8 cellular contexts compared by ENCODE assay signal in genomic region chr15:63504979-63505841, GRCh38. TPM values are rescaled to one million over a fixed set of nuclear protein-coding genes. Genes with fewer than 3 reads are reported as not detected.
DNase-seq lines count a peak whose midpoint lies in the region; ATAC-seq and TF ChIP-seq lines count a peak whose summit lies in the region.

No MANE protein-coding gene starts in this region.

- peak overlapping the region; percentile 96 for H3K4me3 Mint-ChIP-seq in CD4-positive, alpha-beta T cell

- H3K79me1 ChIP-seq in IMR-90 (ENCODE audit: low read depth in 1 of 2, low read length in 2 of 2), result peaks cover 4 to 52% of the 10 kb centered on the region in 2 experiments; a peak in 3 of 4 replicates

- H3K36me3 ChIP-seq in IMR-90 (ENCODE audit: control insufficient read depth, insufficient read depth, low read length), result no peaks in the 10 kb centered on the region

- dilution Hi-C loops in IMR-90 (cut with HindIII; ENCODE audit: low sequenced_read_pairs, unreplicated experiment), result no loop called here

- no peak overlapping the region for H2AK5ac ChIP-seq in IMR-90 (ENCODE audit: low read depth, low read length)

- no peak overlapping the region; the same call in 2 of the 3 replicates for H2BK15ac ChIP-seq in IMR-90 (ENCODE audit: low read depth, low read length)

- BruUV-seq in IMR-90 (replicated peaks; lab: Mats Ljungman, UMichigan), result no TSS peak

- TF ChIP-seq POLR2A in IMR-90 (IDR thresholded peaks at IDR 0.05; ENCODE audit: low read depth, low read length), result no peak

- peak overlapping the region; percentile 39 for H3K4ac ChIP-seq in IMR-90 (ENCODE audit: low read depth, low read length)

- peak overlapping the region; percentile 37 for H2BK5ac ChIP-seq in IMR-90 (ENCODE audit: low read depth, low read length, poor library complexity, severe bottlenecking)

- peaks cover 25% of the 10 kb centered on the region for H3K36me3 Mint-ChIP-seq in CD4-positive, alpha-beta T cell (ENCODE audit: low read depth)

- DNase-seq in CD4-positive, alpha-beta T cell, result peak in 9 of 10 experiments; percentile 19 to 53 (median 31)
- DNase-seq in IMR-90 (peak; percentile 51), RPMI8226 (peak; percentile 91), left ventricle myocardium superior (peak; percentile 69), pons (ENCODE audit: low spot score) (peak; percentile 74)

- in situ Hi-C loops in IMR-90 (cut with MboI; ENCODE audit: low sequenced_read_pairs), result no loop called here

- peak overlapping the region; percentile 77 for H3K18ac ChIP-seq in IMR-90 (ENCODE audit: low read depth, low read length)

- H4K91ac ChIP-seq in IMR-90 (ENCODE audit: insufficient read depth, low read depth, low read length), result peak overlapping the region; percentile 37; the same call in 1 of the 2 replicates

- H3K27ac ChIP-seq in CD4-positive, alpha-beta T cell (ENCODE audit: low read depth, low read length), result peak overlapping the region; percentile 99
- peak overlapping the region; percentile 91 for H3K27ac ChIP-seq in IMR-90 (ENCODE audit: insufficient read depth, low read length)
- peak overlapping the region; percentile 65 for H3K27ac ChIP-seq in angular gyrus (ENCODE audit: low read depth, low read length)

- 0% methylated on average over 29 of the region's 79 CpGs; no CpG with 5 or more reads in 1 of the 2 experiments for WGBS in IMR-90 (ENCODE audit: extremely low coverage in 2 of 2, insufficient read length in 1 of 2), 2 experiments

- ATAC-seq in CD4-positive, alpha-beta T cell (ENCODE audit: poor library complexity), result no peak
- ATAC-seq in GM19395 (IDR thresholded peaks at IDR 0.05; ENCODE audit: unreplicated experiment) (peak; percentile 6), IMR-90 (ENCODE audit: low read depth) (peak; percentile 18), left ventricle myocardium superior (peak; percentile 1), GM19463 (IDR thresholded peaks at IDR 0.05; ENCODE audit: unreplicated experiment) (no peak)

- H3K4me1 ChIP-seq in IMR-90 (ENCODE audit: control insufficient read depth, insufficient read depth, low read length), result peaks cover 20% of the 10 kb centered on the region

- no peaks in the 10 kb centered on the region for H3K27me3 Mint-ChIP-seq in CD4-positive, alpha-beta T cell

- no peaks in the 10 kb centered on the region for H3K9me3 ChIP-seq in CD4-positive, alpha-beta T cell (ENCODE audit: control insufficient read depth, low read length)
- no peaks in the 10 kb centered on the region for H3K9me3 ChIP-seq in IMR-90 (ENCODE audit: control insufficient read depth, insufficient read depth, low read length)

- TF ChIP-seq CTCF in CD4-positive, alpha-beta T cell (IDR thresholded peaks at IDR 0.05), result peak; percentile 9
- TF ChIP-seq CTCF in IMR-90 (conservative IDR thresholded peaks at IDR 0.05; ENCODE audit: low read depth, low read length), result peak; percentile 13; the same call in 1 of the 2 replicates

- H3K27me3 ChIP-seq in CD4-positive, alpha-beta T cell (ENCODE audit: control insufficient read depth, insufficient read depth, low read length), result no peaks in the 10 kb centered on the region
- H3K27me3 ChIP-seq in IMR-90 (ENCODE audit: control insufficient read depth, insufficient read depth, low read length), result no peaks in the 10 kb centered on the region

- peak overlapping the region; percentile 3 to 48 for H4K8ac ChIP-seq in IMR-90 (ENCODE audit: low read depth in 2 of 2, low read length in 2 of 2)

- H3K4me3 ChIP-seq in IMR-90 (ENCODE audit: insufficient read depth, low read depth, low read length), result peak overlapping the region; percentile 74

- peak overlapping the region; percentile 92 for H3K27ac Mint-ChIP-seq in CD4-positive, alpha-beta T cell

- peaks cover 18% of the 10 kb centered on the region for H3K9me1 ChIP-seq in IMR-90 (ENCODE audit: insufficient read depth, low read length)

- H2BK120ac ChIP-seq in IMR-90 (ENCODE audit: low read depth, low read length), result peak overlapping the region; percentile 11; the same call in 1 of the 2 replicates

- H4K20me1 ChIP-seq in IMR-90 (ENCODE audit: insufficient read depth, low read length), result peaks cover 42% of the 10 kb centered on the region; the same call in 1 of the 2 replicates

- peak overlapping the region; percentile 28 for H3K23ac ChIP-seq in IMR-90 (ENCODE audit: low read depth, low read length)

- intact Hi-C loops in CD4-positive, alpha-beta T cell (cut with DNase I, micrococcal nuclease), result loop anchor here (1.0 to 10.0 kb wide), 7 partner anchors 18 to 590 kb away; partner anchors contain the start of genes CIAO2A (in 1 of the 2), FBXL22 (in 1 of the 2) and SNX1 (in 1 of the 2)
- intact Hi-C loops in IMR-90 (cut with micrococcal nuclease) (loop anchor here (1.0 to 2.0 kb wide), 5 partner anchors 26 to 216 kb away; partner anchors contain the start of gene FBXL22), left ventricle myocardium superior (cut with micrococcal nuclease) (no loop called here)

- H3K14ac ChIP-seq in IMR-90 (replicated peaks; ENCODE audit: low read depth, low read length), result peak overlapping the region; percentile 54

- H3K56ac ChIP-seq in IMR-90 (ENCODE audit: extremely low read depth, insufficient read depth, low read length), result peak overlapping the region; percentile 85; the same call in 1 of the 2 replicates

- CTCF ChIA-PET in CD4-positive, alpha-beta T cell (lab: Charles Lee), result interaction anchor here (0.8 to 9.0 kb wide), 15 partner anchors 8 to 94 kb away, joined by 3 to 65 read pairs (median 6); no protein-coding TSS in a partner anchor
- CTCF ChIA-PET in IMR-90 (lab: Yijun Ruan, JAX), result interaction anchor here (0.6 to 1.7 kb wide), 9 partner anchors 9 to 416 kb away, joined by 3 to 9 read pairs (median 4); no protein-coding TSS in a partner anchor

- POLR2A ChIA-PET in CD4-positive, alpha-beta T cell (lab: Charles Lee), result interaction anchor here (0.6 to 8.7 kb wide), 28 partner anchors 8 to 1792 kb away, joined by 3 to 367 read pairs (median 8); partner anchors contain the start of genes CIAO2A and RPS27L
- POLR2A ChIA-PET in IMR-90 (lab: Charles Lee; ENCODE audit: unreplicated experiment), result interaction anchor here (0.7 kb wide), 1 partner anchor 13 kb away, joined by 3 read pairs; no protein-coding TSS in a partner anchor

- peak overlapping the region; percentile 32 for H4K5ac ChIP-seq in IMR-90 (ENCODE audit: low read depth, low read length)

- H2AFZ ChIP-seq in IMR-90 (replicated peaks; ENCODE audit: low read length, poor library complexity), result peak overlapping the region; percentile 83

- peaks cover 77% of the 10 kb centered on the region for H3K4me1 Mint-ChIP-seq in CD4-positive, alpha-beta T cell (ENCODE audit: low read depth)

- H2BK20ac ChIP-seq in IMR-90 (ENCODE audit: low read depth, low read length), result no peak overlapping the region

- H3K9me3 Mint-ChIP-seq in CD4-positive, alpha-beta T cell, result no peaks in the 10 kb centered on the region

- H3K9ac ChIP-seq in IMR-90 (ENCODE audit: low read depth, low read length), result peak overlapping the region; percentile 90

- H3K4me2 ChIP-seq in IMR-90 (ENCODE audit: low read depth, low read length), result peak overlapping the region; percentile 79

- no peak; the same call in 1 of the 2 replicates for TF ChIP-seq RAD21 in IMR-90 (IDR thresholded peaks at IDR 0.05; ENCODE audit: low read length)

- peak overlapping the region; percentile 83 for H2AK9ac ChIP-seq in IMR-90 (replicated peaks; ENCODE audit: low read depth, low read length, poor library complexity)

TF ChIP-seq in IMR-90, 13 proteins besides CTCF, POLR2A, EP300 and RAD21:
- no peak; the same call in 1 of the 2 replicates for TF ChIP-seq SMC3 (IDR thresholded peaks at IDR 0.05; ENCODE audit: low read depth, low read length)
- no peak for TF ChIP-seq FOS (IDR thresholded peaks at IDR 0.05; ENCODE audit: low read depth, low read length)
- TF ChIP-seq RFX5 (IDR thresholded peaks at IDR 0.05; ENCODE audit: low read depth, low read length), result no peak
- no peak for TF ChIP-seq USF2 (IDR thresholded peaks at IDR 0.05; ENCODE audit: low read depth, low read length)
- no peak for TF ChIP-seq CHD1 (IDR thresholded peaks at IDR 0.05; ENCODE audit: low read depth, low read length)
- 0 out of 2 replicates have a peak, but pooled peaks have one; percentile 66 for TF ChIP-seq MXI1 (IDR thresholded peaks at IDR 0.05; ENCODE audit: borderline replicate concordance, low read depth, low read length)
- TF ChIP-seq MAZ (IDR thresholded peaks at IDR 0.05; ENCODE audit: borderline replicate concordance, low read depth, low read length), result peak; percentile 44; the same call in 1 of the 2 replicates
- no peak for TF ChIP-seq NFE2L2 (IDR thresholded peaks at IDR 0.05; ENCODE audit: low read depth, low read length)
- TF ChIP-seq CEBPB (IDR thresholded peaks at IDR 0.05; ENCODE audit: low read depth, low read length), result 0 out of 2 replicates have a peak, but pooled peaks have one; percentile 12
- no peak for TF ChIP-seq MAFK (IDR thresholded peaks at IDR 0.05; ENCODE audit: low read depth, low read length)
- peak; percentile 65 for TF ChIP-seq BHLHE40 (IDR thresholded peaks at IDR 0.05; ENCODE audit: low read depth, low read length)
- no peak for TF ChIP-seq RCOR1 (IDR thresholded peaks at IDR 0.05; ENCODE audit: insufficient replicate concordance, low read length)
- no peak for TF ChIP-seq ELK1 (IDR thresholded peaks at IDR 0.05; ENCODE audit: borderline replicate concordance, low read depth, low read length)

RNA-seq across cellular contexts. Expression of gene USP3, which starts 0.8 kb away (rescaled TPM):
- 100 to 1,000 TPM; 280 to 282 TPM for total RNA-seq in CD4-positive, alpha-beta T cell
- total RNA-seq in IMR-90 (2012; rRNA removed) (46.7 and 52.3 TPM in 2 replicates), left ventricle myocardium superior (18.1 TPM)
- polyA plus RNA-seq in IMR-90 (2012; rRNA removed), result 13.7 and 17.3 TPM in 2 replicates
- polyA plus RNA-seq in IMR-90 (2012; cell fraction: cytosol; rRNA removed), result 6.2 and 15.2 TPM in 2 replicates
- polyA plus RNA-seq in IMR-90 (2012; cell fraction: nucleus; rRNA removed; ENCODE audit: low replicate concordance), result 23.8 and 84.1 TPM in 2 replicates

Comparison
In these comparisons a context has a peak if more than half of its experiments do, and no peak if none do; other contexts are left out.
1. ATAC-seq: peak in GM19395 (single experiment), IMR-90 (single experiment) and left ventricle myocardium superior (single experiment); none in CD4-positive, alpha-beta T cell (single experiment) and GM19463 (single experiment).
2. DNase-seq: peak in every context shown above with its lines; median percentile 91 in RPMI8226; 74 in pons; 69 in left ventricle myocardium superior; 51 in IMR-90; 31 in CD4-positive, alpha-beta T cell.
3. Peak in every context shown above with its lines, with median percentiles within 50 percentile points of each other: H3K27ac ChIP-seq.